ENCODE assay signal across 24 cellular contexts in the genomic region with DNA sequence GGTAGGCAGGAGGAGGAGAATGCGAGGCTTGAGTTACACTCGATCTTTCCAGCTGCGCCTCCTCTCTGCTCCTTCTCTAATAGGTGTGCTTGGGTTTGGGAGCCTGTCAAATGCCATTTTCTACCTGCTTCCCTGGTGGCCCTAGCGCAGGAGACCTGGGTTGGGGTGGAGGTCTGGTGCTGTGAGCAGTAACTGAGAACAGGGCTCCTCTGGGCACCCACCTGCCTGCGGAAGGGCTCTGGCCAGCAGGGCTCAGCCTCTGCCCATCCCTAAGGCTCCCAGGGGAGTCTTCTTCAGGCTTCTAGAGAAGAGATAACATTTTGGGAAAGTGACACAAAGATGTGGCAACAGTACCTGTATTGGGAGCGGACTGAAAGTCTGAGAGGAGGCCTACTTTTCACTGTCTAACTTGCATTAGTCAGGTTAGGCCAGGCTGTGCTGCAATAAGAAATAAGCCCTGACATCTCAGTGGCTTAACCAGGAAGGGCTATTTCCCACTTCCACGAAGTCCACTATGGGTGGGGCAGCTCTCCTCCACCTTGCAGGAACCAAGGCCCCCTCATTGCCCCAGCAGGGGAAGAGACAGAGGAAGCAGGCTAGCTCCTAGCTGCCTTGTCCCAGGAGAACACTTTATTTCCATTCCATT. TPM values are rescaled to one million over a fixed set of nuclear protein-coding genes. Genes with fewer than 3 reads are reported as not detected.
"Had no signal": no experiment of that assay in that cellular context is flagged by ENCODE, and none has a peak within 500 bp of the region (broad histone marks: within the 10 kb centered on the region; RNA-seq: fewer than 3 reads in every experiment).

No MANE protein-coding gene starts in this region.

- H3K36me3 ChIP-seq: ascending aorta had no signal

- H3K4me3 ChIP-seq: ascending aorta, body of pancreas had no signal

- H3K27ac Mint-ChIP-seq: activated CD4-positive, alpha-beta memory T cell treated with anti-CD3 and anti-CD28 coated beads for 36 hours; activated CD4-positive, alpha-beta T cell treated with anti-CD3 and anti-CD28 coated beads, Interleukin-2, amount 10 ng/mL, durations not matched to agents 7 days and 5 days; activated naive CD4-positive, alpha-beta T cell treated with anti-CD3 and anti-CD28 coated beads, Interleukin-2, amount 50 U/mL, for 72 hours; activated naive CD8-positive, alpha-beta T cell treated with anti-CD3 and anti-CD28 coated beads, Interleukin-2, amount 50 U/mL, for 24 hours; T-cell had no signal

- ATAC-seq: activated naive CD4-positive, alpha-beta T cell treated with anti-CD3 and anti-CD28 coated beads, Interleukin-2, amount 50 U/mL, for 72 hours; activated naive CD8-positive, alpha-beta T cell treated with anti-CD3 and anti-CD28 coated beads, Interleukin-2, amount 50 U/mL, for 24 hours; activated T-cell treated with anti-CD3 and anti-CD28 coated beads, Interleukin-2, amount 50 U/mL, for 4 hours; body of pancreas; T-cell had no signal

- H3K4me3 Mint-ChIP-seq: activated CD4-positive, alpha-beta memory T cell treated with anti-CD3 and anti-CD28 coated beads for 36 hours; activated CD4-positive, alpha-beta T cell treated with anti-CD3 and anti-CD28 coated beads, Interleukin-2, amount 10 ng/mL, durations not matched to agents 7 days and 5 days; activated naive CD8-positive, alpha-beta T cell treated with anti-CD3 and anti-CD28 coated beads, Interleukin-2, amount 50 U/mL, for 24 hours; activated T-cell treated with anti-CD3 and anti-CD28 coated beads, Interleukin-2, amount 50 U/mL, for 4 hours; T-cell had no signal

- H3K9me3 ChIP-seq: ascending aorta, body of pancreas had no signal

- H3K27me3 ChIP-seq: ascending aorta, body of pancreas had no signal

- DNase-seq: activated CD4-positive, alpha-beta memory T cell treated with anti-CD3 and anti-CD28 coated beads for 36 hours; activated CD4-positive, alpha-beta T cell treated with anti-CD3 and anti-CD28 coated beads, Interleukin-2, amount 10 ng/mL, durations not matched to agents 7 days and 5 days; activated CD4-positive, CD25-positive, alpha-beta regulatory T cell; activated CD8-positive, alpha-beta memory T cell treated with anti-CD3 and anti-CD28 coated beads for 24 hours; activated effector memory CD4-positive, alpha-beta T cell treated with anti-CD3 and anti-CD28 coated beads, Interleukin-2, amount 50 U/mL, for 16 hours; activated naive CD4-positive, alpha-beta T cell treated with Interleukin-2 at 50 U/mL for 16 hours; activated naive CD8-positive, alpha-beta T cell treated with anti-CD3 and anti-CD28 coated beads, Interleukin-2, amount 50 U/mL, for 24 hours; activated T-cell treated with anti-CD3 and anti-CD28 coated beads, Interleukin-2, amount 50 U/mL, for 4 hours; amniotic stem cell; body of pancreas; NCI-H1092; NCI-H1417 treated with DMSO at 0.1 percent for 48 hours; NCI-H1694; NCI-H2029; NCI-H446; NCI-H524; SHP77 treated with DMSO at 0.1 percent for 48 hours; T-cell; T-helper 2 cell; T1000 had no signal

- H3K9me3 Mint-ChIP-seq: activated CD4-positive, alpha-beta memory T cell treated with anti-CD3 and anti-CD28 coated beads for 36 hours; activated CD4-positive, alpha-beta T cell treated with anti-CD3 and anti-CD28 coated beads, Interleukin-2, amount 10 ng/mL, durations not matched to agents 7 days and 5 days; activated naive CD4-positive, alpha-beta T cell treated with anti-CD3 and anti-CD28 coated beads, Interleukin-2, amount 50 U/mL, for 72 hours; activated naive CD8-positive, alpha-beta T cell treated with anti-CD3 and anti-CD28 coated beads, Interleukin-2, amount 50 U/mL, for 24 hours; activated T-cell treated with anti-CD3 and anti-CD28 coated beads, Interleukin-2, amount 50 U/mL, for 4 hours; T-cell had no signal

- H3K27ac ChIP-seq: ascending aorta, body of pancreas had no signal

- H3K36me3 Mint-ChIP-seq: activated CD4-positive, alpha-beta memory T cell treated with anti-CD3 and anti-CD28 coated beads for 36 hours; activated naive CD4-positive, alpha-beta T cell treated with anti-CD3 and anti-CD28 coated beads, Interleukin-2, amount 50 U/mL, for 72 hours; T-cell had no signal

RNA-seq across cellular contexts. Expression of a gene that starts 21.0 kb away (rescaled TPM):
- total RNA-seq: activated CD4-positive, alpha-beta memory T cell treated with anti-CD3 and anti-CD28 coated beads for 36 hours; activated CD4-positive, alpha-beta T cell treated with anti-CD3 and anti-CD28 coated beads, Interleukin-2, amount 10 ng/mL, durations not matched to agents 7 days and 5 days; activated T-cell treated with anti-CD3 and anti-CD28 coated beads, Interleukin-2, amount 50 U/mL, for 4 hours; ascending aorta; body of pancreas; bronchial epithelial cell; MCF 10A had no signal
